30 cellular contexts compared by ENCODE assay signal in genomic region chr2:188884552-188884951, GRCh38.
DNase-seq lines count a peak whose midpoint lies in the region; ATAC-seq, FAIRE-seq and TF ChIP-seq lines count a peak whose summit lies in the region.
"Had no signal": no experiment of that assay in that cellular context is flagged by ENCODE, and none has a peak within 500 bp of the region (broad histone marks: within the 10 kb centered on the region; RNA-seq: fewer than 3 reads in every experiment).

No MANE protein-coding gene starts in this region.

- 2% methylated on average over 3 of the region's 3 CpGs for WGBS in HepG2 (ENCODE audit: low lambda C conversion rate)
- 47% methylated on average over 3 of the region's 3 CpGs for WGBS in right lobe of liver (ENCODE audit: insufficient coverage, low coverage, low lambda C conversion rate, missing lambda C conversion rate)

- POLR2A ChIA-PET in HepG2 (lab: Yijun Ruan, JAX) (no interaction called here), OCI-LY7 (lab: Charles Lee) (no interaction called here)

- no peak overlapping the region for H3K9ac ChIP-seq in HepG2 (ENCODE audit: insufficient read depth, low read depth, low read length)

- TF ChIP-seq CTCF in HepG2 (CRISPR knock-in tag; IDR thresholded peaks at IDR 0.05) (no peak), right lobe of liver (IDR thresholded peaks at IDR 0.05) (no peak), astrocyte of the spinal cord (IDR thresholded peaks at IDR 0.05; ENCODE audit: low read depth, low read length) (no peak), fibroblast of villous mesenchyme (IDR thresholded peaks at IDR 0.05; ENCODE audit: insufficient read depth, low read depth, low read length) (no peak), OCI-LY7 (conservative IDR thresholded peaks at IDR 0.05; ENCODE audit: low read length) (no peak), omental fat pad (IDR thresholded peaks at IDR 0.05) (no peak)

- H3K27me3 ChIP-seq in HepG2 (ENCODE audit: control insufficient read depth in 1 of 2, insufficient read depth in 2 of 2, low read length in 2 of 2) (no peaks in the 10 kb centered on the region; a peak in 1 of 5 replicates), right lobe of liver (no peaks in the 10 kb centered on the region)
- H3K27me3 ChIP-seq: thyroid gland had no signal

- in situ Hi-C loops in HepG2 (cut with HindIII; ENCODE audit: extremely low pct_ligation_motif_present, low pct_unique_long_range_greater_than_20kb), result no loop called here
- in situ Hi-C loops in astrocyte of the spinal cord (cut with HindIII; ENCODE audit: low sequenced_read_pairs), result no loop called here

- FAIRE-seq in HepG2 (lab: Jason Lieb, UNC), result no peak
- FAIRE-seq: frontal cortex, GM12891, RCC 7860, small intestine had no signal

- no peak for ATAC-seq in HepG2
- ATAC-seq in right lobe of liver, result no peak
- no peak for ATAC-seq in omental fat pad (ENCODE audit: low FRiP score)
- ATAC-seq: activated CD8-positive, alpha-beta T cell treated with anti-CD3 and anti-CD28 coated beads for 36 hours; activated naive CD4-positive, alpha-beta T cell treated with anti-CD3 and anti-CD28 coated beads, Interleukin-2, amount 50 U/mL, for 72 hours; GM23338; left lobe of liver; stimulated activated naive CD8-positive, alpha-beta T cell treated with anti-CD3 and anti-CD28 coated beads, Interleukin-15, amount 100 ng/mL, for 72 hours; T-helper 17 cell had no signal

- H3K9me3 ChIP-seq in HepG2 (ENCODE audit: low read length), result peaks cover 11% of the 10 kb centered on the region
- no peaks in the 10 kb centered on the region for H3K9me3 ChIP-seq in right lobe of liver
- H3K9me3 ChIP-seq in OCI-LY7 (ENCODE audit: low read length), result no peaks in the 10 kb centered on the region
- H3K9me3 ChIP-seq: thyroid gland had no signal

- TF ChIP-seq POLR2A in HepG2 (IDR thresholded peaks at IDR 0.05; ENCODE audit: insufficient read depth in 1 of 2, low read depth in 2 of 2, low read length in 2 of 2) (no peak), right lobe of liver (IDR thresholded peaks at IDR 0.05) (no peak)

- H3K79me2 ChIP-seq in HepG2 (ENCODE audit: insufficient read depth, low read length) (no peaks in the 10 kb centered on the region), OCI-LY7 (ENCODE audit: insufficient read depth, low read depth, low read length) (no peaks in the 10 kb centered on the region)

- TF ChIP-seq EP300 in HepG2 (IDR thresholded peaks at IDR 0.05; ENCODE audit: low read depth in 2 of 2, low read length in 2 of 2) (no peak), HepG2 (CRISPR knock-in tag; IDR thresholded peaks at IDR 0.05; ENCODE audit: borderline replicate concordance) (no peak)

- intact Hi-C loops in HepG2 (cut with micrococcal nuclease; ENCODE audit: unreplicated experiment), result no loop called here
- intact Hi-C loops in right lobe of liver (cut with DNase I), result no loop called here
- intact Hi-C loops in OCI-LY7 (cut with micrococcal nuclease; ENCODE audit: unreplicated experiment), result no loop called here

- no TSS peak for BruUV-seq in HepG2 (replicated peaks; lab: Mats Ljungman, UMichigan)
- BruUV-seq in OCI-LY7 (replicated peaks; lab: Mats Ljungman, UMichigan), result no TSS peak

- no peak for DNase-seq in HepG2 (ENCODE audit: low spot score)
- DNase-seq in right lobe of liver, result no peak
- peak; percentile 22 for DNase-seq in astrocyte of the spinal cord (ENCODE audit: low read depth, low spot score)
- peak; percentile 86 for DNase-seq in fibroblast of villous mesenchyme (ENCODE audit: low read depth)
- no peak for DNase-seq in NCI-H69 (lab: John Stamatoyannopoulos, UW)
- no peak for DNase-seq in OCI-LY7 (ENCODE audit: low spot score)
- DNase-seq in dermis blood vessel endothelial cell, result no peak
- DNase-seq in omental fat pad (ENCODE audit: low spot score), result no peak
- DNase-seq: activated CD4-positive, alpha-beta T cell treated with anti-CD3 and anti-CD28 coated beads for 1 hour; activated CD8-positive, alpha-beta T cell treated with anti-CD3 and anti-CD28 coated beads for 36 hours; aorta; CD4-positive, alpha-beta memory T cell; central memory CD4-positive, alpha-beta T cell; NCI-H1105; NCI-H2081; NCI-H226; NCI-H748 treated with DMSO at 0.1 percent for 48 hours; nucleus accumbens; small intestine; stimulated activated CD4-positive, alpha-beta T cell treated with anti-CD3 and anti-CD28 coated beads, Interleukin-1b, Interleukin-23, amount 100 ng/mL, for 48 hours; stimulated activated CD8-positive, alpha-beta memory T cell treated with anti-CD3 and anti-CD28 coated beads, Interleukin-4, amount 100 ng/mL, for 48 hours; stimulated activated naive CD8-positive, alpha-beta T cell treated with anti-CD3 and anti-CD28 coated beads, Interleukin-15, amount 100 ng/mL, for 72 hours; T-helper 17 cell; thyroid gland had no signal

- CTCF ChIA-PET in HepG2 (lab: Yijun Ruan, JAX; ENCODE audit: low intra/inter-chr PET ratio, low total read pairs), result no interaction called here
- CTCF ChIA-PET in OCI-LY7 (lab: Charles Lee; ENCODE audit: unreplicated experiment), result no interaction called here

- no peaks in the 10 kb centered on the region for H4K20me1 ChIP-seq in HepG2 (ENCODE audit: insufficient read depth, low read length)
- H4K20me1 ChIP-seq in OCI-LY7 (ENCODE audit: insufficient read depth, low read length), result no peaks in the 10 kb centered on the region

- H3K4me1 ChIP-seq in HepG2 (ENCODE audit: insufficient read depth, low read length) (no peaks in the 10 kb centered on the region), right lobe of liver (no peaks in the 10 kb centered on the region), OCI-LY7 (ENCODE audit: insufficient read depth, low read length, poor library complexity, severe bottlenecking) (no peaks in the 10 kb centered on the region)
- H3K4me1 ChIP-seq: thyroid gland had no signal

- H3K4me2 ChIP-seq in HepG2 (ENCODE audit: low read depth, low read length) (no peak overlapping the region), OCI-LY7 (ENCODE audit: low read length) (no peak overlapping the region)
- H3K4me2 ChIP-seq: GM23338 had no signal

- H3K27ac ChIP-seq in HepG2 (ENCODE audit: extremely low read length, insufficient read depth, low read length), result no peak overlapping the region
- no peak overlapping the region for H3K27ac ChIP-seq in right lobe of liver
- no peak overlapping the region for H3K27ac ChIP-seq in OCI-LY7 (ENCODE audit: low read depth, low read length, poor library complexity, severe bottlenecking)
- H3K27ac ChIP-seq: thyroid gland had no signal

- TF ChIP-seq RAD21 in HepG2 (CRISPR knock-in tag; IDR thresholded peaks at IDR 0.05), result no peak

- H3K4me3 ChIP-seq in HepG2 (replicated peaks in 1 of 3; ENCODE audit: insufficient read depth in 1 of 3, low read depth in 2 of 3, low read length in 3 of 3) (no peak overlapping the region), right lobe of liver (no peak overlapping the region), astrocyte of the spinal cord (ENCODE audit: low read depth, low read length) (no peak overlapping the region), fibroblast of villous mesenchyme (ENCODE audit: low read depth, low read length) (no peak overlapping the region), OCI-LY7 (ENCODE audit: low read depth, low read length, poor library complexity, severe bottlenecking) (no peak overlapping the region)
- H3K4me3 ChIP-seq: GM23338, thyroid gland had no signal

- H3K9me2 ChIP-seq in OCI-LY7 (ENCODE audit: insufficient read depth, low read length), result no peaks in the 10 kb centered on the region

- no peak overlapping the region for H2AFZ ChIP-seq in HepG2 (ENCODE audit: low read length)
- H2AFZ ChIP-seq in OCI-LY7 (ENCODE audit: low read length), result no peak overlapping the region

- H3K36me3 ChIP-seq in HepG2 (replicated peaks in 1 of 2; ENCODE audit: control insufficient read depth in 1 of 2, insufficient read depth in 2 of 2, low read length in 2 of 2) (no peaks in the 10 kb centered on the region), right lobe of liver (no peaks in the 10 kb centered on the region), OCI-LY7 (ENCODE audit: insufficient read depth, low read length) (no peaks in the 10 kb centered on the region)
- H3K36me3 ChIP-seq: thyroid gland had no signal

TF ChIP-seq in HepG2, 621 proteins besides CTCF, POLR2A, EP300 and RAD21:
- peak; percentile 56; the same call in 1 of the 2 replicates for TF ChIP-seq CEBPB (IDR thresholded peaks at IDR 0.05; ENCODE audit: borderline replicate concordance, low read depth, low read length)
- no peak for TF ChIP-seq GPN1 (CRISPR knock-in tag; IDR thresholded peaks at IDR 0.05; ENCODE audit: borderline replicate concordance)
TF ChIP-seq in HepG2: peak in this region for 1.

Comparison
In these comparisons a context has a peak if more than half of its experiments do, and no peak if none do; other contexts are left out.
1. DNase-seq: peak in astrocyte of the spinal cord (single experiment) and fibroblast of villous mesenchyme (single experiment); none in HepG2 (single experiment), right lobe of liver (0 of 3), NCI-H69 (single experiment), OCI-LY7 (single experiment), dermis blood vessel endothelial cell (single experiment) and omental fat pad (single experiment).